In the genomic region with DNA sequence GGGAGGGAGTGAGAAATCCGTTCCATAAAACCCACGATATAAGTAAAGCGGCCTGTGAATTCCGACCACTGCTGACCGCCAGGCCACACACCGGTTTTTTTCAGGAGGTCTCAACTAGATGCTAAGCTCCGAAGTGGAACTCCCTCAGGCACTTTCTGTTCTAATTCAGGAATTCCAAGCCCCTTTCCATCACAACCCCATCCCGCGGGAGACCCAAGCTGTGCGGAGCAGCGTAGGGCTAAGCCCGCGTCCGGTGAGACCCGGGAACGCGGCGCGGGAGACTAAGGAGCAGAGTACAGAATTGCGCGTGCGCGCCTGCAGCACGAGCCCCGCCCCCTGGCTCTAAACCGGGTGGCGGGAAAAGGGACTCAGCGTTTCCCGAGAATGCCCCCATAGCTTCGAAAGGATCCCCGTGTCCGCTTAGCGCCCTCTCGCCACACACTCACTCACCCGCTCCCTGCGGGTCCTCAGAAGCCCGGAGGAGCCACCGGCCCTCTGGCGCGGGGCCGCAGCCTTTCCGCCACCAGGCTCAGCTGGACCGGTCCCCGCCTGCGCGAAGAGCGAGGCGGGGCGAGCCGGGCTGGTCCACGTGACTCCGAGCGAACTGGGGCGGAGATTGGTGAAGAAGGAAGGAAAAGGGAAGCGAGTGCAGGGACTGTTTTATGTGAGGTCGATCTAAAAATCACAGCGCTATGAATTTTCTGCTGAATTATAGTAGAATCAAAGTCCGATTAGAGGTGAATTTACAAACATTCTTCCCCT, we compare ENCODE assay signal across 8 cellular contexts. TPM values are rescaled to one million over a fixed set of nuclear protein-coding genes. Genes with fewer than 3 reads are reported as not detected.
DNase-seq lines count a peak whose midpoint lies in the region; ATAC-seq and TF ChIP-seq lines count a peak whose summit lies in the region.

A gene with protein sequence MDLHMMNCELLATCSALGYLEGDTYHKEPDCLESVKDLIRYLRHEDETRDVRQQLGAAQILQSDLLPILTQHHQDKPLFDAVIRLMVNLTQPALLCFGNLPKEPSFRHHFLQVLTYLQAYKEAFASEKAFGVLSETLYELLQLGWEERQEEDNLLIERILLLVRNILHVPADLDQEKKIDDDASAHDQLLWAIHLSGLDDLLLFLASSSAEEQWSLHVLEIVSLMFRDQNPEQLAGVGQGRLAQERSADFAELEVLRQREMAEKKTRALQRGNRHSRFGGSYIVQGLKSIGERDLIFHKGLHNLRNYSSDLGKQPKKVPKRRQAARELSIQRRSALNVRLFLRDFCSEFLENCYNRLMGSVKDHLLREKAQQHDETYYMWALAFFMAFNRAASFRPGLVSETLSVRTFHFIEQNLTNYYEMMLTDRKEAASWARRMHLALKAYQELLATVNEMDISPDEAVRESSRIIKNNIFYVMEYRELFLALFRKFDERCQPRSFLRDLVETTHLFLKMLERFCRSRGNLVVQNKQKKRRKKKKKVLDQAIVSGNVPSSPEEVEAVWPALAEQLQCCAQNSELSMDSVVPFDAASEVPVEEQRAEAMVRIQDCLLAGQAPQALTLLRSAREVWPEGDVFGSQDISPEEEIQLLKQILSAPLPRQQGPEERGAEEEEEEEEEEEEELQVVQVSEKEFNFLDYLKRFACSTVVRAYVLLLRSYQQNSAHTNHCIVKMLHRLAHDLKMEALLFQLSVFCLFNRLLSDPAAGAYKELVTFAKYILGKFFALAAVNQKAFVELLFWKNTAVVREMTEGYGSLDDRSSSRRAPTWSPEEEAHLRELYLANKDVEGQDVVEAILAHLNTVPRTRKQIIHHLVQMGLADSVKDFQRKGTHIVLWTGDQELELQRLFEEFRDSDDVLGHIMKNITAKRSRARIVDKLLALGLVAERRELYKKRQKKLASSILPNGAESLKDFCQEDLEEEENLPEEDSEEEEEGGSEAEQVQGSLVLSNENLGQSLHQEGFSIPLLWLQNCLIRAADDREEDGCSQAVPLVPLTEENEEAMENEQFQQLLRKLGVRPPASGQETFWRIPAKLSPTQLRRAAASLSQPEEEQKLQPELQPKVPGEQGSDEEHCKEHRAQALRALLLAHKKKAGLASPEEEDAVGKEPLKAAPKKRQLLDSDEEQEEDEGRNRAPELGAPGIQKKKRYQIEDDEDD (minus strand): TSS at position 567 of the 762 bp plus-strand sequence. CDS start 15,256 bp downstream, outside the sequence.

- H3K9me3 Mint-ChIP-seq in CD14-positive monocyte, result peaks cover 0 to 6% (median 2%) of the 10 kb centered on the region in 7 donors
- no peaks in the 10 kb centered on the region for H3K9me3 Mint-ChIP-seq in activated CD4-positive, alpha-beta memory T cell treated with anti-CD3 and anti-CD28 coated beads, Interleukin-2, amount 10 ng/mL, durations not matched to agents 7 days and 5 days

- H3K36me3 Mint-ChIP-seq in CD14-positive monocyte, result peaks cover 4 to 5% of the 10 kb centered on the region in 2 donors
- H3K36me3 Mint-ChIP-seq in activated CD4-positive, alpha-beta memory T cell treated with anti-CD3 and anti-CD28 coated beads, Interleukin-2, amount 10 ng/mL, durations not matched to agents 7 days and 5 days (ENCODE audit: low read depth), result peaks cover 21% of the 10 kb centered on the region

- peaks cover 0 to 2% (median 0%) of the 10 kb centered on the region in 3 donors for H3K27me3 Mint-ChIP-seq in CD14-positive monocyte (ENCODE audit: low read depth in 3 of 3)
- peaks cover 4% of the 10 kb centered on the region for H3K27me3 Mint-ChIP-seq in activated CD4-positive, alpha-beta memory T cell treated with anti-CD3 and anti-CD28 coated beads, Interleukin-2, amount 10 ng/mL, durations not matched to agents 7 days and 5 days

- peak within 1 kb of the TSS; percentile 38 for H3K4me3 ChIP-seq in lower leg skin (ENCODE audit: low read depth, poor library complexity, severe bottlenecking)

- TF ChIP-seq POLR2A in lower leg skin (IDR thresholded peaks at IDR 0.05), result no peak

- ATAC-seq in GM19395 (IDR thresholded peaks at IDR 0.05; ENCODE audit: unreplicated experiment), result peak; percentile 93
- ATAC-seq in HG03565 (IDR thresholded peaks at IDR 0.05; ENCODE audit: unreplicated experiment), result peak; percentile 89

- peaks cover 21% of the 10 kb centered on the region for H3K4me1 Mint-ChIP-seq in CD14-positive monocyte
- peaks cover 36% of the 10 kb centered on the region for H3K4me1 Mint-ChIP-seq in activated CD4-positive, alpha-beta memory T cell treated with anti-CD3 and anti-CD28 coated beads, Interleukin-2, amount 10 ng/mL, durations not matched to agents 7 days and 5 days

- WGBS in lower leg skin, 2 donors, result 0% methylated on average over 53 to 58 of the region's 58 CpGs

- peak within 1 kb of the TSS; percentile 87 to 95 (median 91) for H3K27ac Mint-ChIP-seq in CD14-positive monocyte
- H3K27ac Mint-ChIP-seq in activated CD4-positive, alpha-beta memory T cell treated with anti-CD3 and anti-CD28 coated beads, Interleukin-2, amount 10 ng/mL, durations not matched to agents 7 days and 5 days, result peak within 1 kb of the TSS; percentile 81

- H3K4me3 Mint-ChIP-seq in CD14-positive monocyte, result peak within 1 kb of the TSS; percentile 94 to 96
- H3K4me3 Mint-ChIP-seq in activated CD4-positive, alpha-beta memory T cell treated with anti-CD3 and anti-CD28 coated beads, Interleukin-2, amount 10 ng/mL, durations not matched to agents 7 days and 5 days, result peak within 1 kb of the TSS; percentile 89

- CTCF ChIA-PET in activated CD4-positive, alpha-beta memory T cell treated with anti-CD3 and anti-CD28 coated beads, Interleukin-2, amount 10 ng/mL, durations not matched to agents 7 days and 5 days (lab: Charles Lee), result interaction anchor here (0.6 to 5.7 kb wide), 10 partner anchors 9 to 260 kb away, joined by 3 to 50 read pairs (median 5); a partner anchor contains a TSS

- DNase-seq in CD14-positive monocyte (ENCODE audit: low spot score) (peak; percentile 86), NCI-H82 (lab: John Stamatoyannopoulos, UW) (peak; percentile 96), ecto neural progenitor cell (ENCODE audit: low spot score) (peak; percentile 97), lower leg skin (ENCODE audit: low spot score in 2 of 2) (peak; percentile 87 to 97)
- peak; percentile 87 for DNase-seq in activated CD4-positive, alpha-beta memory T cell treated with anti-CD3 and anti-CD28 coated beads, Interleukin-2, amount 10 ng/mL, durations not matched to agents 7 days and 5 days
- peak; percentile 76 to 84 for DNase-seq in stimulated activated CD4-positive, alpha-beta T cell treated with anti-CD3 and anti-CD28 coated beads, Interleukin-4, amount 100 ng/mL, for 48 hours (ENCODE audit: low read depth in 2 of 2)

- TF ChIP-seq CTCF in CD14-positive monocyte (IDR thresholded peaks at IDR 0.05), result no peak
- TF ChIP-seq CTCF in lower leg skin (IDR thresholded peaks at IDR 0.05), result no peak

- intact Hi-C loops in CD14-positive monocyte (cut with micrococcal nuclease), result no loop called here
- intact Hi-C loops in lower leg skin (cut with DNase I; ENCODE audit: low total_unique reads), result no loop called here

- POLR2A ChIA-PET in activated CD4-positive, alpha-beta memory T cell treated with anti-CD3 and anti-CD28 coated beads, Interleukin-2, amount 10 ng/mL, durations not matched to agents 7 days and 5 days (lab: Charles Lee), result interaction anchor here (0.8 to 4.5 kb wide), 27 partner anchors 12 to 442 kb away, joined by 3 to 66 read pairs (median 5); a partner anchor contains a TSS

RNA-seq across cellular contexts. Expression of the gene that starts here (rescaled TPM):
- polyA plus RNA-seq in CD14-positive monocyte, result 1 to 10 TPM; 1.5 TPM
- 10 to 100 TPM; 44.1 to 45.6 TPM for total RNA-seq in activated CD4-positive, alpha-beta memory T cell treated with anti-CD3 and anti-CD28 coated beads, Interleukin-2, amount 10 ng/mL, durations not matched to agents 7 days and 5 days
- 1 to 10 TPM; 2.9 to 6.5 (median 3.7) TPM for total RNA-seq in lower leg skin

Comparison
In these comparisons a context has a peak if more than half of its experiments do, and no peak if none do; other contexts are left out.
1. Peak in every context shown above with its lines: DNase-seq, ATAC-seq and H3K4me3 ChIP-seq.
2. RNA of the gene that starts here (total RNA-seq): 44.1 to 45.6 TPM in activated CD4-positive, alpha-beta memory T cell treated with anti-CD3 and anti-CD28 coated beads, Interleukin-2, amount 10 ng/mL, durations not matched to agents 7 days and 5 days; 2.9 to 6.5 TPM in lower leg skin; every median in the first group is over 4 times any median in the second.